In the genomic region with DNA sequence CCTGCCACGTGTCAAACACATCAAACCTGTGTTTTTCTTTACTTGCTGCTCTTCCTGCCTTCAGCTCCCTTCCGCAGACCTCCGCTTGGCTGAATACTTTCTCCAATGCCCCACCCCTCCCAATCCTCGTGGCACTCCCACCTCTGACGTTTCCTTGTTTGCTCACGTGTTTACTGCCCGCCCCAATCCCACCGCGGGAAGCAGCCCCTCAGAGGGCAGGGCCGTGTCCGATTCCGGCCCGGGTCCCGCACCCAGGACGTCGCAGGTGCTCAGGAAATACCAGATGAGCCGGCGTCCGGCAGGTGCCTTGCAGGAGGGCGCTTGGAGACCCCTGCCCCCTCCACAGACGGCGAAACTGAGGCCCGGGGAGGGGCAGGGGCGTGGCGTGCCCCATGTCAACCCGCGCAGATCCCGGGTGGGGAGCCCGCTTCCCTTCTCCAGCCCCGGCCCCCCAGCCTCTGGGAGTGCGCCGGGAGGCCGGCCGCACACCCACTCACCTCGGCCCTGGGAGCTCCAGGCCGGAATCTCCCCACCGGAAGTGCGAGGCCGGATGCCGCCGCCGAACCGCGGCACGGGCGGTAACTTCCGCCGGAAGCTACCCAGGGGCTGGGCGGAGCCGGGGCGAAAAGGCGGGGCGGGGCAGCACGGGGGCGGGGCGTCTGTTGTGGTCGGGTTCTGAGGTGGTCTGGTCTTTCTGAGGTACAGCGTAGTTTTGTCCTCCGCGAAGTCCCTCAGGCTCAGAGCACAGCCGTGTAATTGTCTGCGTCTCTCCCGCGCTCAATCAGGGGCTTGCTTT, we compare ENCODE assay signal across 8 cellular contexts. TPM values are rescaled to one million over a fixed set of nuclear protein-coding genes. Genes with fewer than 3 reads are reported as not detected.
DNase-seq lines count a peak whose midpoint lies in the region; ATAC-seq and TF ChIP-seq lines count a peak whose summit lies in the region.

No MANE protein-coding gene starts in this region.

- no peaks in the 10 kb centered on the region for H3K9me3 ChIP-seq in vagina

- H3K27ac ChIP-seq in rectal smooth muscle tissue (ENCODE audit: low read depth, low read length) (peak overlapping the region; percentile 91), vagina (peak overlapping the region; percentile 99)

- TF ChIP-seq CTCF in GM12864 (IDR thresholded peaks at IDR 0.05; ENCODE audit: low read depth, low read length, missing control alignments): no peak
- TF ChIP-seq CTCF in astrocyte of the cerebellum (IDR thresholded peaks at IDR 0.05; ENCODE audit: low read depth, low read length, missing control alignments): no peak
- TF ChIP-seq CTCF in vagina (IDR thresholded peaks at IDR 0.05): peak in 1 of 3 experiments; percentile 9

- TF ChIP-seq POLR2A in vagina (IDR thresholded peaks at IDR 0.05): peak in 1 of 2 donors; percentile 65

- DNase-seq in GM12864 (ENCODE audit: low read depth): peak; percentile 67
- DNase-seq in NCI-H146 treated with DMSO at 0.1 percent for 48 hours (lab: John Stamatoyannopoulos, UW; ENCODE audit: unreplicated experiment): peak; percentile 81
- peak; percentile 87 for DNase-seq in T-helper 9 cell
- DNase-seq in astrocyte of the cerebellum (ENCODE audit: low read depth): peak; percentile 83
- DNase-seq in hepatic stellate cell (ENCODE audit: low spot score): peak; percentile 94
- no peak for DNase-seq in vagina (ENCODE audit: extremely low spot score in 2 of 2)

- peaks cover 6% of the 10 kb centered on the region for H3K36me3 ChIP-seq in rectal smooth muscle tissue (ENCODE audit: control insufficient read depth, insufficient read depth, low read length)
- peaks cover 0 to 21% of the 10 kb centered on the region in 2 donors for H3K36me3 ChIP-seq in vagina

- intact Hi-C loops in vagina (cut with DNase I): no loop called here

- H3K4me3 ChIP-seq in GM12864 (ENCODE audit: low read depth, low read length): peak overlapping the region; percentile 90
- peak overlapping the region; percentile 99 for H3K4me3 ChIP-seq in astrocyte of the cerebellum (ENCODE audit: low read depth, low read length)
- H3K4me3 ChIP-seq in rectal smooth muscle tissue (ENCODE audit: low read length): peak overlapping the region; percentile 93
- peak overlapping the region; percentile 97 to 98 for H3K4me3 ChIP-seq in vagina

- in situ Hi-C loops in astrocyte of the cerebellum (cut with HindIII; ENCODE audit: low sequenced_read_pairs): no loop called here

- H3K9ac ChIP-seq in rectal smooth muscle tissue (ENCODE audit: low read length): peak overlapping the region; percentile 90

- peak; percentile 77 for ATAC-seq in HG02759 (IDR thresholded peaks at IDR 0.05; ENCODE audit: unreplicated experiment)

- peaks cover 13% of the 10 kb centered on the region for H3K4me1 ChIP-seq in rectal smooth muscle tissue (ENCODE audit: control insufficient read depth, insufficient read depth, low read length)
- peaks cover 46% of the 10 kb centered on the region for H3K4me1 ChIP-seq in vagina

- no peaks in the 10 kb centered on the region for H3K27me3 ChIP-seq in rectal smooth muscle tissue (ENCODE audit: control insufficient read depth, insufficient read depth, low read length)
- no peaks in the 10 kb centered on the region for H3K27me3 ChIP-seq in vagina

RNA-seq across cellular contexts. Expression of gene ELMO2, which starts 42.3 kb away (rescaled TPM):
- total RNA-seq in vagina: 73.9 TPM

RNA-seq across cellular contexts. Expression of gene CDH22, which starts 55.8 kb away (rescaled TPM):
- 1.7 TPM for total RNA-seq in vagina

Comparison
In these comparisons a context has a peak if more than half of its experiments do, and no peak if none do; other contexts are left out.
1. DNase-seq: peak in GM12864 (single experiment), NCI-H146 treated with DMSO at 0.1 percent for 48 hours (single experiment), T-helper 9 cell (single experiment), astrocyte of the cerebellum (single experiment) and hepatic stellate cell (single experiment); none in vagina (0 of 2).
2. Peak in every context shown above with its lines, with median percentiles within 50 percentile points of each other: H3K4me3 ChIP-seq.